ENCODE assay signal across 1 cellular context in the genomic region with DNA sequence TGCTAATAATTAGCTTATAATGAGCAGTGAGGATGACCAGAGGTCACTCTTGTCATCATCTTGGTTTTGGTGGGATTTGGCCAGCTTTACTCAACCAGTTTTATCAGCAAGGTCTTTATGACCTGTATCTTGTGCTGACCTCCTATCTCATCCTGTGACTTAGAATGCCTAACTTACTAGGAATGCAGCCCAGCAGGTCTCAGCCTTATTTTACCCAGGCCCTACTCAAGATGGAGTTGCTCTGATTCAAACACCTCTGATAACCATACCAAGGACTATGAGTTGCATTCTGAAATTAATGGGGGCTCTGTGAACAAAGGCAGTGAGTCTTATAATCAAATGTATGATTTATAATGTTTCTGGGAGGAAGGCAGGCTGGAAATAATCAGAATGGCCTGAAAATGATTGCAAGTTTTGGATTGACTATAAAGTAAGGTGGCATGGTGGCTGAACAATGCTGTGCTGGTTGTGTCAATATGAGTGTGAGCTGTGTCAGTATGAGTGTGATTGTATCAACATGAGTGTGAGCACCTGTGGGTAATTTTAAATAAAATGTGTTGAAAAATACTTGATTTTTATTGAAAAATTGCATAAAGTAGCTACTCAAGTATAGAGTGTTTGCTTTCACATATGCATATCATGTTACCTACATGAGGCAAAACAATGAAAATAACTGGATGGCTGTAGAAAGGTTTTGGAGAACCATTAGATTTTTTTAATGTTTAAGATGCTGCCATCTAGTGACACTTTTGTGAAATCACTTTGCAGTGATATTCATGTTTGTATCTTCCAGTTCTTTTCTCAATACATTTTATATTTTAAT.
TF ChIP-seq lines count a peak whose summit lies in the region.

No MANE protein-coding gene starts in this region.

TF ChIP-seq in HCT116, 20 proteins besides CTCF, POLR2A, EP300 and RAD21 (continued from another document):
- TF ChIP-seq, protein P1, sequence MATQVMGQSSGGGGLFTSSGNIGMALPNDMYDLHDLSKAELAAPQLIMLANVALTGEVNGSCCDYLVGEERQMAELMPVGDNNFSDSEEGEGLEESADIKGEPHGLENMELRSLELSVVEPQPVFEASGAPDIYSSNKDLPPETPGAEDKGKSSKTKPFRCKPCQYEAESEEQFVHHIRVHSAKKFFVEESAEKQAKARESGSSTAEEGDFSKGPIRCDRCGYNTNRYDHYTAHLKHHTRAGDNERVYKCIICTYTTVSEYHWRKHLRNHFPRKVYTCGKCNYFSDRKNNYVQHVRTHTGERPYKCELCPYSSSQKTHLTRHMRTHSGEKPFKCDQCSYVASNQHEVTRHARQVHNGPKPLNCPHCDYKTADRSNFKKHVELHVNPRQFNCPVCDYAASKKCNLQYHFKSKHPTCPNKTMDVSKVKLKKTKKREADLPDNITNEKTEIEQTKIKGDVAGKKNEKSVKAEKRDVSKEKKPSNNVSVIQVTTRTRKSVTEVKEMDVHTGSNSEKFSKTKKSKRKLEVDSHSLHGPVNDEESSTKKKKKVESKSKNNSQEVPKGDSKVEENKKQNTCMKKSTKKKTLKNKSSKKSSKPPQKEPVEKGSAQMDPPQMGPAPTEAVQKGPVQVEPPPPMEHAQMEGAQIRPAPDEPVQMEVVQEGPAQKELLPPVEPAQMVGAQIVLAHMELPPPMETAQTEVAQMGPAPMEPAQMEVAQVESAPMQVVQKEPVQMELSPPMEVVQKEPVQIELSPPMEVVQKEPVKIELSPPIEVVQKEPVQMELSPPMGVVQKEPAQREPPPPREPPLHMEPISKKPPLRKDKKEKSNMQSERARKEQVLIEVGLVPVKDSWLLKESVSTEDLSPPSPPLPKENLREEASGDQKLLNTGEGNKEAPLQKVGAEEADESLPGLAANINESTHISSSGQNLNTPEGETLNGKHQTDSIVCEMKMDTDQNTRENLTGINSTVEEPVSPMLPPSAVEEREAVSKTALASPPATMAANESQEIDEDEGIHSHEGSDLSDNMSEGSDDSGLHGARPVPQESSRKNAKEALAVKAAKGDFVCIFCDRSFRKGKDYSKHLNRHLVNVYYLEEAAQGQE (IDR thresholded peaks at IDR 0.05; ENCODE audit: low read depth): no peak
- no peak for TF ChIP-seq ATF3 (IDR thresholded peaks at IDR 0.05)
- no peak for TF ChIP-seq YY1 (IDR thresholded peaks at IDR 0.05; ENCODE audit: extremely low read depth, insufficient replicate concordance, low read depth, low read length)
